Comparison of ENCODE assay signal across 3 cellular contexts in the genomic region with DNA sequence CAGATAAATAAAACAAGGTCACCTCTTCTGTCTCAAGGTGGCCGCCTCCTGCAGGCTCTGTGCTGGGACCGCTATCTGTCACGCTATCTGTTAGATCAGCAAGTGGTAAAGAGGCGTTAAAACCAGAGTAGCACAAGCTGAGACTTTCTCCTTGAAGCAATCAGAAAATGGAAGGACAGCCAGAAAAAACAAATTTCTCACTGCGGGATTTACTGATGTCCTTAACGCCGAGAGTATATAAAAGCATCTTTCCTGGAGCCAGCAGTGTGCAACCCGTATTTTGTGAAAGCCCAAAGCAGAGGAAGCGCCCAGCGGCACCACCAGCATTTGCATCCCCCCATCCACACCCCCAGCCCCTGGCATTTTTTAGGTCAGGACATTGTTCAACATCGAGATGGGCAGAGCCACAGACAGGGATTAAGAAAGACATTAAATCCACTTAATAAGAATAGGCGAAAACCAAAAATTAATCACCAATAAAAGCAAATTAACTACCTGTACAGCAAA.
TF ChIP-seq lines count a peak whose summit lies in the region.

No MANE protein-coding gene starts in this region.

TF ChIP-seq in SK-N-SH, 30 proteins besides CTCF, POLR2A, EP300 and RAD21:
- TF ChIP-seq GABPA (IDR thresholded peaks at IDR 0.05; ENCODE audit: low read depth) (no peak), JUND (IDR thresholded peaks at IDR 0.05) (no peak), TCF12 (IDR thresholded peaks at IDR 0.05) (no peak), POLR2AphosphoS5 (IDR thresholded peaks at IDR 0.05; ENCODE audit: low read depth, low read length) (no peak), FOXJ3 (CRISPR knock-in tag; IDR thresholded peaks at IDR 0.05) (no peak), ELF1 (IDR thresholded peaks at IDR 0.05) (no peak), GATA2 (CRISPR knock-in tag; IDR thresholded peaks at IDR 0.05) (peak; percentile 31; the same call in 1 of the 2 replicates)
- TF ChIP-seq, protein P1, sequence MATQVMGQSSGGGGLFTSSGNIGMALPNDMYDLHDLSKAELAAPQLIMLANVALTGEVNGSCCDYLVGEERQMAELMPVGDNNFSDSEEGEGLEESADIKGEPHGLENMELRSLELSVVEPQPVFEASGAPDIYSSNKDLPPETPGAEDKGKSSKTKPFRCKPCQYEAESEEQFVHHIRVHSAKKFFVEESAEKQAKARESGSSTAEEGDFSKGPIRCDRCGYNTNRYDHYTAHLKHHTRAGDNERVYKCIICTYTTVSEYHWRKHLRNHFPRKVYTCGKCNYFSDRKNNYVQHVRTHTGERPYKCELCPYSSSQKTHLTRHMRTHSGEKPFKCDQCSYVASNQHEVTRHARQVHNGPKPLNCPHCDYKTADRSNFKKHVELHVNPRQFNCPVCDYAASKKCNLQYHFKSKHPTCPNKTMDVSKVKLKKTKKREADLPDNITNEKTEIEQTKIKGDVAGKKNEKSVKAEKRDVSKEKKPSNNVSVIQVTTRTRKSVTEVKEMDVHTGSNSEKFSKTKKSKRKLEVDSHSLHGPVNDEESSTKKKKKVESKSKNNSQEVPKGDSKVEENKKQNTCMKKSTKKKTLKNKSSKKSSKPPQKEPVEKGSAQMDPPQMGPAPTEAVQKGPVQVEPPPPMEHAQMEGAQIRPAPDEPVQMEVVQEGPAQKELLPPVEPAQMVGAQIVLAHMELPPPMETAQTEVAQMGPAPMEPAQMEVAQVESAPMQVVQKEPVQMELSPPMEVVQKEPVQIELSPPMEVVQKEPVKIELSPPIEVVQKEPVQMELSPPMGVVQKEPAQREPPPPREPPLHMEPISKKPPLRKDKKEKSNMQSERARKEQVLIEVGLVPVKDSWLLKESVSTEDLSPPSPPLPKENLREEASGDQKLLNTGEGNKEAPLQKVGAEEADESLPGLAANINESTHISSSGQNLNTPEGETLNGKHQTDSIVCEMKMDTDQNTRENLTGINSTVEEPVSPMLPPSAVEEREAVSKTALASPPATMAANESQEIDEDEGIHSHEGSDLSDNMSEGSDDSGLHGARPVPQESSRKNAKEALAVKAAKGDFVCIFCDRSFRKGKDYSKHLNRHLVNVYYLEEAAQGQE (IDR thresholded peaks at IDR 0.05; ENCODE audit: low read depth, low read length): no peak

TF ChIP-seq in SK-N-SH treated with all-trans-retinoic acid at 6 μM for 48 hours, 23 proteins besides CTCF, POLR2A, EP300 and RAD21:
- TF ChIP-seq OSR1 (CRISPR knock-in tag; IDR thresholded peaks at IDR 0.05): no peak
- no peak for TF ChIP-seq ZNF70 (CRISPR knock-in tag; IDR thresholded peaks at IDR 0.05)
- TF ChIP-seq GLIS3 (CRISPR knock-in tag; IDR thresholded peaks at IDR 0.05): no peak
- no peak for TF ChIP-seq ZNF565 (CRISPR knock-in tag; conservative IDR thresholded peaks at IDR 0.05; ENCODE audit: low read depth)
- TF ChIP-seq ZFP30 (CRISPR knock-in tag; IDR thresholded peaks at IDR 0.05): no peak
- no peak for TF ChIP-seq BACH2 (CRISPR knock-in tag; IDR thresholded peaks at IDR 0.05; ENCODE audit: borderline replicate concordance)
- TF ChIP-seq RARB (CRISPR knock-in tag; IDR thresholded peaks at IDR 0.05): no peak
- TF ChIP-seq TCF4 (CRISPR knock-in tag; IDR thresholded peaks at IDR 0.05; ENCODE audit: borderline replicate concordance): no peak
- no peak for TF ChIP-seq TOX (CRISPR knock-in tag; IDR thresholded peaks at IDR 0.05; ENCODE audit: borderline replicate concordance)
- TF ChIP-seq PPARA (CRISPR knock-in tag; IDR thresholded peaks at IDR 0.05; ENCODE audit: borderline replicate concordance): no peak
- TF ChIP-seq ZFP3 (CRISPR knock-in tag; IDR thresholded peaks at IDR 0.05): no peak
- TF ChIP-seq, protein P2, sequence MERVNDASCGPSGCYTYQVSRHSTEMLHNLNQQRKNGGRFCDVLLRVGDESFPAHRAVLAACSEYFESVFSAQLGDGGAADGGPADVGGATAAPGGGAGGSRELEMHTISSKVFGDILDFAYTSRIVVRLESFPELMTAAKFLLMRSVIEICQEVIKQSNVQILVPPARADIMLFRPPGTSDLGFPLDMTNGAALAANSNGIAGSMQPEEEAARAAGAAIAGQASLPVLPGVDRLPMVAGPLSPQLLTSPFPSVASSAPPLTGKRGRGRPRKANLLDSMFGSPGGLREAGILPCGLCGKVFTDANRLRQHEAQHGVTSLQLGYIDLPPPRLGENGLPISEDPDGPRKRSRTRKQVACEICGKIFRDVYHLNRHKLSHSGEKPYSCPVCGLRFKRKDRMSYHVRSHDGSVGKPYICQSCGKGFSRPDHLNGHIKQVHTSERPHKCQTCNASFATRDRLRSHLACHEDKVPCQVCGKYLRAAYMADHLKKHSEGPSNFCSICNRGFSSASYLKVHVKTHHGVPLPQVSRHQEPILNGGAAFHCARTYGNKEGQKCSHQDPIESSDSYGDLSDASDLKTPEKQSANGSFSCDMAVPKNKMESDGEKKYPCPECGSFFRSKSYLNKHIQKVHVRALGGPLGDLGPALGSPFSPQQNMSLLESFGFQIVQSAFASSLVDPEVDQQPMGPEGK (CRISPR knock-in tag; IDR thresholded peaks at IDR 0.05; ENCODE audit: borderline replicate concordance): no peak

TF ChIP-seq in GM23338, 12 proteins besides CTCF, POLR2A, EP300 and RAD21:
- TF ChIP-seq, protein P3, sequence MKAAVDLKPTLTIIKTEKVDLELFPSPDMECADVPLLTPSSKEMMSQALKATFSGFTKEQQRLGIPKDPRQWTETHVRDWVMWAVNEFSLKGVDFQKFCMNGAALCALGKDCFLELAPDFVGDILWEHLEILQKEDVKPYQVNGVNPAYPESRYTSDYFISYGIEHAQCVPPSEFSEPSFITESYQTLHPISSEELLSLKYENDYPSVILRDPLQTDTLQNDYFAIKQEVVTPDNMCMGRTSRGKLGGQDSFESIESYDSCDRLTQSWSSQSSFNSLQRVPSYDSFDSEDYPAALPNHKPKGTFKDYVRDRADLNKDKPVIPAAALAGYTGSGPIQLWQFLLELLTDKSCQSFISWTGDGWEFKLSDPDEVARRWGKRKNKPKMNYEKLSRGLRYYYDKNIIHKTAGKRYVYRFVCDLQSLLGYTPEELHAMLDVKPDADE (IDR thresholded peaks at IDR 0.05): no peak
